16 cellular contexts compared by ENCODE assay signal in genomic region chr14:104536942-104537612, GRCh38. TPM values are rescaled to one million over a fixed set of nuclear protein-coding genes. Genes with fewer than 3 reads are reported as not detected.
DNase-seq lines count a peak whose midpoint lies in the region; ATAC-seq and TF ChIP-seq lines count a peak whose summit lies in the region.
"Had no signal": no experiment of that assay in that cellular context is flagged by ENCODE, and none has a peak within 500 bp of the region (broad histone marks: within the 10 kb centered on the region; RNA-seq: fewer than 3 reads in every experiment).

No MANE protein-coding gene starts in this region.

- H3K27me3 Mint-ChIP-seq in type B pancreatic cell, result peaks cover 22% of the 10 kb centered on the region

- no peaks in the 10 kb centered on the region for H3K79me2 ChIP-seq in hepatocyte

- H3K4me1 Mint-ChIP-seq in type B pancreatic cell (ENCODE audit: unreplicated experiment), result no peaks in the 10 kb centered on the region

- no peaks in the 10 kb centered on the region for H3K36me3 ChIP-seq in hepatocyte (replicated peaks; ENCODE audit: insufficient read depth, low read depth)

- no peak overlapping the region for H3K4me3 ChIP-seq in hepatocyte

- H3K27ac ChIP-seq in hepatocyte, result no peak overlapping the region

- no peak overlapping the region for H3K27ac Mint-ChIP-seq in type B pancreatic cell
- H3K27ac Mint-ChIP-seq: T-helper 2 cell treated with Interferon-gamma antibody and Interleukin-4, amounts not matched to agents 5 μg/mL and 100 μg/mL, for 36 hours had no signal

- no peaks in the 10 kb centered on the region for H3K9me2 ChIP-seq in hepatocyte (replicated peaks; ENCODE audit: insufficient read depth)

- no peaks in the 10 kb centered on the region for H3K27me3 ChIP-seq in hepatocyte

- 42% methylated on average over 8 of the region's 8 CpGs for WGBS in hepatocyte (ENCODE audit: low lambda C conversion rate, missing lambda C conversion rate)

- H3K9me3 ChIP-seq in hepatocyte (ENCODE audit: low read depth), result no peaks in the 10 kb centered on the region

- H3K36me3 Mint-ChIP-seq in type B pancreatic cell, result no peaks in the 10 kb centered on the region

- ATAC-seq in HG02870 (IDR thresholded peaks at IDR 0.05; ENCODE audit: unreplicated experiment), result no peak

- no peak overlapping the region for H2AFZ ChIP-seq in hepatocyte

- no peaks in the 10 kb centered on the region for H3K4me1 ChIP-seq in hepatocyte (ENCODE audit: insufficient read depth)

- TF ChIP-seq CTCF in hepatocyte (IDR thresholded peaks at IDR 0.05; ENCODE audit: poor library complexity), result no peak
- TF ChIP-seq CTCF in type B pancreatic cell (conservative IDR thresholded peaks at IDR 0.05), result no peak

- no peaks in the 10 kb centered on the region for H3K9me3 Mint-ChIP-seq in type B pancreatic cell

- DNase-seq in activated CD4-positive, CD25-positive, alpha-beta regulatory T cell treated with anti-CD3 and anti-CD28 coated beads, Interleukin-2, amount 50 U/mL, for 72 hours, result peak; percentile 5
- no peak for DNase-seq in activated CD4-positive, CD25-positive, alpha-beta regulatory T cell (lab: John Stamatoyannopoulos, UW)
- DNase-seq in SW480 (ENCODE audit: low spot score) (peak; percentile 31), hepatocyte (ENCODE audit: low spot score) (peak; percentile 82), type B pancreatic cell (ENCODE audit: extremely low spot score, unreplicated experiment) (peak; percentile 63), SHP77 treated with DMSO at 0.1 percent for 48 hours (lab: John Stamatoyannopoulos, UW) (no peak)
- no peak for DNase-seq in activated CD8-positive, alpha-beta memory T cell treated with anti-CD3 and anti-CD28 coated beads, Interleukin-2, amount 50 U/mL, for 48 hours
- DNase-seq: 8988T, anterior cingulate cortex, erythroblast, GF-D8, NCI-H1694 had no signal

- no peak overlapping the region for H3K4me2 ChIP-seq in hepatocyte

- no peaks in the 10 kb centered on the region for H4K20me1 ChIP-seq in hepatocyte (ENCODE audit: insufficient read depth, poor library complexity, severe bottlenecking)

- no peak overlapping the region for H3K4me3 Mint-ChIP-seq in type B pancreatic cell
- H3K4me3 Mint-ChIP-seq: T-helper 2 cell treated with Interferon-gamma antibody and Interleukin-4, amounts not matched to agents 5 μg/mL and 100 μg/mL, for 36 hours had no signal

RNA-seq across cellular contexts. Expression of gene C14orf180, which starts 42.5 kb away (rescaled TPM):
- 1.2 and 2.4 TPM in 2 replicates for total RNA-seq in hepatocyte
- polyA plus RNA-seq in hepatocyte, result 1.1 and 4.5 TPM in 2 replicates
- not detected in 2 replicates for total RNA-seq in type B pancreatic cell (ENCODE audit: low replicate concordance)
- total RNA-seq: kidney epithelial cell, osteoblast had no signal

Comparison
In these comparisons a context has a peak if more than half of its experiments do, and no peak if none do; other contexts are left out.
1. DNase-seq: peak in activated CD4-positive, CD25-positive, alpha-beta regulatory T cell treated with anti-CD3 and anti-CD28 coated beads, Interleukin-2, amount 50 U/mL, for 72 hours (single experiment), SW480 (single experiment), hepatocyte (single experiment) and type B pancreatic cell (single experiment); none in activated CD4-positive, CD25-positive, alpha-beta regulatory T cell (0 of 4), activated CD8-positive, alpha-beta memory T cell treated with anti-CD3 and anti-CD28 coated beads, Interleukin-2, amount 50 U/mL, for 48 hours (single experiment) and SHP77 treated with DMSO at 0.1 percent for 48 hours (single experiment).